17 cellular contexts compared by ENCODE assay signal in genomic region chr1:88537762-88538161, GRCh38.
"Had no signal": no experiment of that assay in that cellular context is flagged by ENCODE, and none has a peak within 500 bp of the region (broad histone marks: within the 10 kb centered on the region; RNA-seq: fewer than 3 reads in every experiment).

No MANE protein-coding gene starts in this region.

- H3K4me3 ChIP-seq: coronary artery, dorsolateral prefrontal cortex, esophagus muscularis mucosa, gastroesophageal sphincter, heart left ventricle, left lung, lower lobe of right lung, mucosa of descending colon had no signal

- ATAC-seq: foreskin keratinocyte, gastroesophageal sphincter, heart left ventricle, left cardiac atrium, left lung, left ventricle myocardium superior, lower lobe of right lung, mucosa of descending colon had no signal

- H3K4me1 Mint-ChIP-seq: mesothelial cell of epicardium had no signal

- H3K27me3 ChIP-seq: dorsolateral prefrontal cortex, esophagus muscularis mucosa, foreskin keratinocyte, gastroesophageal sphincter, heart left ventricle, left lung had no signal

- DNase-seq: dermis blood vessel endothelial cell; dorsolateral prefrontal cortex; effector CD4-positive, alpha-beta T cell; effector memory CD4-positive, alpha-beta T cell; foreskin keratinocyte; heart left ventricle; hippocampal formation; left cardiac atrium; left lung; left ventricle myocardium superior; lower lobe of right lung; mesenchymal stem cell; mucosa of descending colon had no signal

- H3K36me3 ChIP-seq: esophagus muscularis mucosa, gastroesophageal sphincter, heart left ventricle, left lung, lower lobe of right lung had no signal

- H3K36me3 Mint-ChIP-seq: mesothelial cell of epicardium had no signal

- H3K9me3 ChIP-seq: esophagus muscularis mucosa, gastroesophageal sphincter, heart left ventricle, left lung, lower lobe of right lung, mucosa of descending colon had no signal

- H3K4me3 Mint-ChIP-seq: mesothelial cell of epicardium had no signal

- H3K4me1 ChIP-seq: foreskin keratinocyte, left lung, lower lobe of right lung had no signal

- H3K9me3 Mint-ChIP-seq: mesothelial cell of epicardium had no signal

- H3K27ac ChIP-seq: coronary artery, dorsolateral prefrontal cortex, esophagus muscularis mucosa, foreskin keratinocyte, gastroesophageal sphincter, heart left ventricle, left lung, lower lobe of right lung had no signal

- H3K27ac Mint-ChIP-seq: mesothelial cell of epicardium had no signal
